In the genomic region with DNA sequence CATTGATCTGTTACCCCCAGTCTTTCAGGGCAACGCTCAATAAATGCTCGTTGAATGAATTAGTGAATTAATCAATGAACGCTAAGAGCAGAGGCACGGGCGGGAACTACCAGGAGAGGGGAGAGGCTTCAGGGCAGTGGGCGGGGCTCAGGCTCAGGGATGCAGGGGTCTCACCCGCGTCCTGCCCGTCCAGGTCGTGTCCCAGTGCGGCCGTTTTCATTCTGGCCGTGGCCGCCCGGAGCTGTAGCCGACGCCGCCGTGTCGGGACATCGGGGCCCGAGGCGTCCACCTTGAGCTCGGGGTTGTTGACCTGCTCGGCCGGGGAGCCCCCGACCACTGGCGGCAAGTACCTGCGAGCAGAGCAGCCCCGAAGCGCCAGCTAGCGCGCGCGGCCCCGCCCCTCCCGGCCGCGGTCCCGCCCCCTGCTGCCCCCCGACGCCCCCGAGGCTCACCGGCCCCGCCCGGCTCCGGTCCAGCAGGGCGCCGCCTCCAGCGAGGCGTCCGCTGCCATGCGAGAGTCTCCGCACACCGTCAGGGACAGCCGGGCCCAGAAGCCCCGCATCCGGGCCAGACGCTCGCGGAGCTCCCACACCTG, we compare ENCODE assay signal across 6 cellular contexts. TPM values are rescaled to one million over a fixed set of nuclear protein-coding genes. Genes with fewer than 3 reads are reported as not detected.
DNase-seq lines count a peak whose midpoint lies in the region; ATAC-seq and TF ChIP-seq lines count a peak whose summit lies in the region.

No MANE protein-coding gene starts in this region.

- H4K8ac ChIP-seq in H9 (replicated peaks; ENCODE audit: insufficient read length, low read depth, low read length) (no peak overlapping the region), neuronal stem cell (ENCODE audit: low read depth, low read length) (no peak overlapping the region)

- H3K27me3 ChIP-seq in H9 (ENCODE audit: insufficient read depth, low read length) (no peaks in the 10 kb centered on the region; the same call in 1 of the 2 replicates), brain microvascular endothelial cell (replicated peaks) (peaks cover 4% of the 10 kb centered on the region), neuronal stem cell (ENCODE audit: control insufficient read depth in 3 of 3, insufficient read depth in 3 of 3, low read depth in 1 of 3, low read length in 3 of 3) (peaks cover 0 to 36% (median 0%) of the 10 kb centered on the region in 3 experiments)

- H3K27ac Mint-ChIP-seq in H9 = no peak overlapping the region

- H3K4ac ChIP-seq in H9 (ENCODE audit: low read depth, low read length) = no peak overlapping the region
- H3K4ac ChIP-seq in neuronal stem cell (ENCODE audit: low read length) = no peak overlapping the region

- H3K9ac ChIP-seq in H9 (ENCODE audit: extremely low read depth, insufficient read length, low read length) (no peak overlapping the region), neuronal stem cell (ENCODE audit: low read depth, low read length, poor library complexity) (peak overlapping the region; percentile 78)

- H2BK5ac ChIP-seq in H9 (ENCODE audit: insufficient read length, low read length) (no peak overlapping the region), neuronal stem cell (ENCODE audit: low read length) (peak overlapping the region; percentile 20)

- H3K27ac ChIP-seq in H9 (ENCODE audit: insufficient read length, low read depth, low read length) = no peak overlapping the region
- H3K27ac ChIP-seq in brain microvascular endothelial cell = no peak overlapping the region
- no peak overlapping the region for H3K27ac ChIP-seq in neuronal stem cell (replicated peaks; ENCODE audit: low read length)

- H2BK15ac ChIP-seq in H9 (ENCODE audit: low read depth, low read length) = no peak overlapping the region
- H2BK15ac ChIP-seq in neuronal stem cell (ENCODE audit: low read length) = no peak overlapping the region

- H3K9me3 Mint-ChIP-seq in H9 = no peaks in the 10 kb centered on the region; a peak in 1 of 5 replicates

- H2BK12ac ChIP-seq in H9 (ENCODE audit: insufficient read length, low read depth, low read length) = no peak overlapping the region
- no peak overlapping the region for H2BK12ac ChIP-seq in neuronal stem cell (ENCODE audit: low read length)

- in situ Hi-C loops in brain microvascular endothelial cell (cut with HindIII; ENCODE audit: low pct_ligation_motif_present, low sequenced_read_pairs) = no loop called here
- in situ Hi-C loops in G401 (cut with HindIII; ENCODE audit: low sequenced_read_pairs) = no loop called here

- peak overlapping the region; percentile 65 to 68 for H3K4me3 Mint-ChIP-seq in H9

- H3K4me1 ChIP-seq in H9 (ENCODE audit: insufficient read depth, low read length) = peaks cover 10% of the 10 kb centered on the region
- H3K4me1 ChIP-seq in neuronal stem cell (ENCODE audit: control insufficient read depth in 2 of 2, insufficient read depth in 1 of 2, low read depth in 1 of 2, low read length in 2 of 2) = peaks cover 30 to 31% of the 10 kb centered on the region in 2 donors

- H2AK5ac ChIP-seq in H9 (ENCODE audit: insufficient read length, low read length) = no peak overlapping the region
- H2AK5ac ChIP-seq in neuronal stem cell (ENCODE audit: low read depth, low read length) = no peak overlapping the region

- H3K18ac ChIP-seq in H9 (ENCODE audit: insufficient read length, low read depth, low read length) (no peak overlapping the region), neuronal stem cell (ENCODE audit: low read length) (peak overlapping the region; percentile 77)

- DNase-seq in H9 = peak; percentile 80
- DNase-seq in brain microvascular endothelial cell = no peak
- DNase-seq in neuronal stem cell (ENCODE audit: low spot score) = peak; percentile 38
- no peak for DNase-seq in G401 (ENCODE audit: low spot score)
- no peak for DNase-seq in occipital lobe (lab: John Stamatoyannopoulos, UW)

- H4K20me1 ChIP-seq in H9 (ENCODE audit: control insufficient read depth, insufficient read depth, insufficient read length) = no peaks in the 10 kb centered on the region

- H3K36me3 Mint-ChIP-seq in H9 (ENCODE audit: insufficient read depth in 1 of 3, low read depth in 3 of 3) = peaks cover 25 to 39% (median 31%) of the 10 kb centered on the region in 3 experiments; a peak in 6 of 7 replicates

- H3K27me3 Mint-ChIP-seq in H9 (ENCODE audit: low read depth) = peaks cover 30% of the 10 kb centered on the region

- H3K4me2 ChIP-seq in H9 (ENCODE audit: insufficient read depth, insufficient read length, low read length) (peak overlapping the region; percentile 64), neuronal stem cell (ENCODE audit: insufficient read depth, low read length, poor library complexity, severe bottlenecking) (peak overlapping the region; percentile 89)

- H3K9me3 ChIP-seq in H9 (ENCODE audit: control insufficient read depth, low read depth, low read length) (no peaks in the 10 kb centered on the region), neuronal stem cell (replicated peaks in 1 of 2; ENCODE audit: control insufficient read depth in 2 of 2, insufficient read depth in 1 of 2, low read depth in 1 of 2, low read length in 2 of 2) (no peaks in the 10 kb centered on the region)

- H3K23ac ChIP-seq in H9 (ENCODE audit: insufficient read length, low read depth, low read length) (no peak overlapping the region), neuronal stem cell (ENCODE audit: low read depth, low read length, poor library complexity) (peak overlapping the region; percentile 90)

- no peak overlapping the region for H3T11ph ChIP-seq in H9 (ENCODE audit: low read length)

- peak overlapping the region; percentile 36 for H3K4me3 ChIP-seq in brain microvascular endothelial cell (ENCODE audit: low read depth, low read length)
- H3K4me3 ChIP-seq in neuronal stem cell (ENCODE audit: low read length in 2 of 2) = peak overlapping the region in 1 of 2 donors; percentile 77

- H3K14ac ChIP-seq in H9 (ENCODE audit: insufficient read depth, low read length) (no peak overlapping the region), neuronal stem cell (ENCODE audit: low read length) (no peak overlapping the region)

- H4K5ac ChIP-seq in H9 (ENCODE audit: insufficient read length, low read depth, low read length) = no peak overlapping the region

- H3K56ac ChIP-seq in H9 (ENCODE audit: insufficient read length, low read depth, low read length) = no peak overlapping the region

- peaks cover 50 to 64% of the 10 kb centered on the region in 2 experiments for H3K4me1 Mint-ChIP-seq in H9

- H2BK120ac ChIP-seq in H9 (ENCODE audit: low read depth, low read length, poor library complexity, severe bottlenecking) = no peak overlapping the region
- no peak overlapping the region for H2BK120ac ChIP-seq in neuronal stem cell (ENCODE audit: low read depth, low read length)

- H3K36me3 ChIP-seq in brain microvascular endothelial cell (replicated peaks) (no peaks in the 10 kb centered on the region), neuronal stem cell (replicated peaks in 1 of 2; ENCODE audit: control insufficient read depth in 2 of 2, insufficient read depth in 2 of 2, low read length in 2 of 2) (peaks cover 8 to 51% of the 10 kb centered on the region in 2 donors)

- TF ChIP-seq CTCF in H9 (conservative IDR thresholded peaks at IDR 0.05) (no peak), brain microvascular endothelial cell (IDR thresholded peaks at IDR 0.05; ENCODE audit: low read depth, low read length, missing control alignments) (no peak)

- H3K23me2 ChIP-seq in H9 (ENCODE audit: insufficient read length, low read depth, low read length, poor library complexity, severe bottlenecking) = peaks cover 11% of the 10 kb centered on the region

- H3K79me1 ChIP-seq in H9 (ENCODE audit: insufficient read depth, low read depth, low read length, poor library complexity, severe bottlenecking) (no peaks in the 10 kb centered on the region), neuronal stem cell (ENCODE audit: low read depth, low read length) (peaks cover 2% of the 10 kb centered on the region)

- H4K91ac ChIP-seq in H9 (ENCODE audit: insufficient read length, low read depth, low read length) (no peak overlapping the region), neuronal stem cell (ENCODE audit: low read depth, low read length, poor library complexity) (no peak overlapping the region)

- H3K79me2 ChIP-seq in H9 (ENCODE audit: insufficient read depth, low read length) = no peaks in the 10 kb centered on the region

- H2AFZ ChIP-seq in H9 (ENCODE audit: low read length) = no peak overlapping the region
- no peak overlapping the region for H2AFZ ChIP-seq in neuronal stem cell (ENCODE audit: low read length)

- WGBS in H9 (ENCODE audit: extremely low coverage, insufficient read length, low lambda C conversion rate) = no CpG with 5 or more reads among the region's 61 CpGs
- no CpG with 5 or more reads among the region's 61 CpGs for WGBS in neuronal stem cell (ENCODE audit: extremely low coverage in 2 of 2, insufficient read length in 2 of 2, insufficient replicate concordance in 1 of 2), 2 donors

- no peak overlapping the region for H2BK20ac ChIP-seq in H9 (ENCODE audit: low read depth, low read length, poor library complexity, severe bottlenecking)

- no peak for ATAC-seq in GM18502 (IDR thresholded peaks at IDR 0.05; ENCODE audit: poor library complexity, unreplicated experiment)

RNA-seq across cellular contexts. Expression of a gene that starts 2.8 kb away (rescaled TPM):
- total RNA-seq in H9 (2021) = 6.0 and 7.0 TPM in 2 replicates
- 4.7 TPM for polyA plus RNA-seq in neuronal stem cell (2013, experiment 1 of 2)
- polyA plus RNA-seq in neuronal stem cell (2013, experiment 2 of 2) = 4.5 TPM
- total RNA-seq in G401 (2014; rRNA removed; shearing (Covaris generic)) = 0.81 TPM in 1 of 2 replicates, not detected in the other
- 2.3 TPM for total RNA-seq in occipital lobe

RNA-seq across cellular contexts. Expression of a gene that starts 6.0 kb away (rescaled TPM):
- total RNA-seq in H9 (2021) (39.5 and 45.2 TPM in 2 replicates), occipital lobe (71.9 TPM)
- polyA plus RNA-seq in neuronal stem cell (2013, experiment 1 of 2) = 30.8 TPM
- 29.9 TPM for polyA plus RNA-seq in neuronal stem cell (2013, experiment 2 of 2)
- 8.8 and 9.0 TPM in 2 replicates for total RNA-seq in G401 (2014; rRNA removed; shearing (Covaris generic))

RNA-seq across cellular contexts. Expression of a gene that starts 6.5 kb away (rescaled TPM):
- total RNA-seq in H9 (2021) (2.6 and 3.1 TPM in 2 replicates), occipital lobe (0.78 TPM)
- 0.38 TPM for polyA plus RNA-seq in neuronal stem cell (2013, experiment 1 of 2)
- polyA plus RNA-seq in neuronal stem cell (2013, experiment 2 of 2) = 0.29 TPM
- total RNA-seq in G401 (2014; rRNA removed; shearing (Covaris generic)) = 0.68 and 3.3 TPM in 2 replicates

RNA-seq across cellular contexts. Expression of a gene that starts 12.7 kb away (rescaled TPM):
- total RNA-seq in H9 (2021) (31.8 and 32.8 TPM in 2 replicates), occipital lobe (8.0 TPM)
- polyA plus RNA-seq in neuronal stem cell (2013, experiment 1 of 2) = 9.5 TPM
- polyA plus RNA-seq in neuronal stem cell (2013, experiment 2 of 2) = 8.9 TPM
- total RNA-seq in G401 (2014; rRNA removed; shearing (Covaris generic)) = 9.0 and 14.4 TPM in 2 replicates

RNA-seq across cellular contexts. Expression of a gene that starts 22.5 kb away (rescaled TPM):
- 164 and 179 TPM in 2 replicates for total RNA-seq in H9 (2021)
- polyA plus RNA-seq in neuronal stem cell (2013, experiment 1 of 2) = 116 TPM
- 113 TPM for polyA plus RNA-seq in neuronal stem cell (2013, experiment 2 of 2)
- 97.5 and 231 TPM in 2 replicates for total RNA-seq in G401 (2014; rRNA removed; shearing (Covaris generic))
- 22.6 TPM for total RNA-seq in occipital lobe

Comparison
In these comparisons a context has a peak if more than half of its experiments do, and no peak if none do; other contexts are left out.
1. DNase-seq: peak in H9 (single experiment) and neuronal stem cell (single experiment); none in brain microvascular endothelial cell (single experiment), G401 (single experiment) and occipital lobe (single experiment).